9 cellular contexts compared by ENCODE assay signal in genomic region chr5:124504081-124504916, GRCh38.
A peak's percentile ranks its signal among the peaks of the same experiment; 100 is the strongest.
DNase-seq lines count a peak whose midpoint lies in the region; ATAC-seq and TF ChIP-seq lines count a peak whose summit lies in the region.
"Had no signal": no experiment of that assay in that cellular context is flagged by ENCODE, and none has a peak within 500 bp of the region (broad histone marks: within the 10 kb centered on the region; RNA-seq: fewer than 3 reads in every experiment).

No MANE protein-coding gene starts in this region.

- intact Hi-C loops in lower lobe of right lung (cut with DNase I) = no loop called here
- intact Hi-C loops in posterior cingulate gyrus (cut with DNase I) = no loop called here
- intact Hi-C loops in heart left ventricle (cut with DNase I) = no loop called here

- H3K9me3 ChIP-seq in lower lobe of right lung = no peaks in the 10 kb centered on the region
- no peaks in the 10 kb centered on the region for H3K9me3 ChIP-seq in heart left ventricle

- no peak for DNase-seq in lower lobe of right lung
- DNase-seq in posterior cingulate gyrus = no peak
- no peak for DNase-seq in RKO (ENCODE audit: low spot score)
- DNase-seq in heart left ventricle = no peak
- DNase-seq in SKM-1 (lab: John Stamatoyannopoulos, UW; ENCODE audit: unreplicated experiment) = no peak
- DNase-seq: WERI-Rb-1 had no signal

- ATAC-seq in GM18520 (IDR thresholded peaks at IDR 0.05; ENCODE audit: unreplicated experiment) (peak; percentile 76), GM21786 (IDR thresholded peaks at IDR 0.05; ENCODE audit: unreplicated experiment) (peak; percentile 70), HG03469 (IDR thresholded peaks at IDR 0.05; ENCODE audit: unreplicated experiment) (peak; percentile 95), lower lobe of right lung (peak; percentile 82 to 85), heart left ventricle (no peak)

- no peaks in the 10 kb centered on the region for H3K36me3 ChIP-seq in lower lobe of right lung
- no peaks in the 10 kb centered on the region for H3K36me3 ChIP-seq in heart left ventricle
- H3K36me3 ChIP-seq: WERI-Rb-1 had no signal

- H3K27me3 ChIP-seq in lower lobe of right lung (ENCODE audit: low read depth) (no peaks in the 10 kb centered on the region), heart left ventricle (no peaks in the 10 kb centered on the region)

- WGBS in heart left ventricle, 4 donors = 93 to 94% (median 94%) methylated on average over 4 of the region's 4 CpGs

- H3K4me1 ChIP-seq in lower lobe of right lung (no peaks in the 10 kb centered on the region), heart left ventricle (no peaks in the 10 kb centered on the region)

- TF ChIP-seq CTCF in lower lobe of right lung (IDR thresholded peaks at IDR 0.05) (no peak), heart left ventricle (IDR thresholded peaks at IDR 0.05) (no peak)

- no peak for TF ChIP-seq POLR2A in heart left ventricle (IDR thresholded peaks at IDR 0.05)

- H3K4me3 ChIP-seq in lower lobe of right lung (no peak overlapping the region), heart left ventricle (no peak overlapping the region)

- no peak overlapping the region for H3K27ac ChIP-seq in lower lobe of right lung
- no peak overlapping the region for H3K27ac ChIP-seq in heart left ventricle
- H3K27ac ChIP-seq: WERI-Rb-1 had no signal

Comparison
In these comparisons a context has a peak if more than half of its experiments do, and no peak if none do; other contexts are left out.
1. ATAC-seq: peak in GM18520 (single experiment), GM21786 (single experiment), HG03469 (single experiment) and lower lobe of right lung (2 of 2); none in heart left ventricle (0 of 4).